Comparison of ENCODE assay signal across 31 cellular contexts in the genomic region with DNA sequence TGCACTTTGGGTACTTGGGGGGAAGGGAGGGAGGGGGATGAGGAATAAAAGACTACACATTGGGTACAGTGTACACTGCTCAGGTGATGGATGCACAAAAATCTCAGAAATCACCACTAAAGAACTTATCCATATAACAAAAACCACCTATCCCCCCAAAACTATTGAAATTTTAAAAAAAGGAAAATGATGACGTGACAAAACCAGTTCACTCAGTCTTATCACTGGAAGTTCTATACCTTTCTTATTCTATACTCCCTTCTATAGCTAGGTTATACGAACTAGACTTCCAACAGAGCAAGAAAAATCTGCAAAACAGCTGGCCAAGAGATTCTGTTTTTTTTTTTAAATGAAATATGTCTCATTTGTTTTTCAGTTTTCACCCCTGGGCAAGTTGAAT. TPM values are rescaled to one million over a fixed set of nuclear protein-coding genes. Genes with fewer than 3 reads are reported as not detected.
"Had no signal": no experiment of that assay in that cellular context is flagged by ENCODE, and none has a peak within 500 bp of the region (broad histone marks: within the 10 kb centered on the region; RNA-seq: fewer than 3 reads in every experiment).

No MANE protein-coding gene starts in this region.

- H3K27me3 ChIP-seq: brain microvascular endothelial cell, dorsolateral prefrontal cortex, esophagus muscularis mucosa, foreskin keratinocyte, gastrocnemius medialis, heart left ventricle had no signal

- DNase-seq: activated CD4-positive, alpha-beta memory T cell treated with anti-CD3 and anti-CD28 coated beads, Interleukin-2, amount 10 ng/mL, durations not matched to agents 7 days and 5 days; activated CD4-positive, alpha-beta T cell treated with anti-CD3 and anti-CD28 coated beads for 1 hour; activated CD4-positive, alpha-beta T cell treated with anti-CD3 and anti-CD28 coated beads for 4 hours; activated CD4-positive, alpha-beta T cell treated with anti-CD3 and anti-CD28 coated beads, Interleukin-2, amount 10 ng/mL, durations not matched to agents 7 days and 5 days; activated CD4-positive, alpha-beta T cell treated with anti-CD3 and anti-CD28 coated beads, Interleukin-2, amount 50 U/mL, for 4 hours; activated CD8-positive, alpha-beta memory T cell treated with anti-CD3 and anti-CD28 coated beads, Interleukin-2, amount 50 U/mL, for 48 hours; activated gamma-delta T cell; activated naive CD4-positive, alpha-beta T cell; activated naive CD4-positive, alpha-beta T cell treated with anti-CD3 and anti-CD28 coated beads, Interleukin-2, amount 10 ng/mL, durations not matched to agents 7 days and 5 days; activated T-cell treated with anti-CD3 and anti-CD28 coated beads for 4 hours; activated T-cell treated with anti-CD3 and anti-CD28 coated beads, Interleukin-2, amount 50 U/mL, for 24 hours; activated T-cell treated with anti-CD3 and anti-CD28 coated beads, Interleukin-2, amount 50 U/mL, for 72 hours; amniotic stem cell; anterior cingulate cortex; brain microvascular endothelial cell; dorsolateral prefrontal cortex; effector memory CD4-positive, alpha-beta T cell; endodermal cell; erythroblast; gastrocnemius medialis; glutamatergic neuron; heart left ventricle; T-helper 2 cell had no signal

- H3K4me3 ChIP-seq: coronary artery, dorsolateral prefrontal cortex, esophagus muscularis mucosa, gastrocnemius medialis, heart left ventricle had no signal

- H3K4me1 ChIP-seq: esophagus muscularis mucosa, foreskin keratinocyte, gastrocnemius medialis, heart left ventricle had no signal

- ATAC-seq: activated T-cell treated with anti-CD3 and anti-CD28 coated beads, Interleukin-2, amount 50 U/mL, for 72 hours; foreskin keratinocyte; gastrocnemius medialis; heart left ventricle; WTC11 had no signal

- H3K36me3 ChIP-seq: brain microvascular endothelial cell, esophagus muscularis mucosa, gastrocnemius medialis, heart left ventricle had no signal

- H3K27ac ChIP-seq: brain microvascular endothelial cell, coronary artery, dorsolateral prefrontal cortex, esophagus muscularis mucosa, foreskin keratinocyte, gastrocnemius medialis, heart left ventricle had no signal

- H3K9me3 ChIP-seq: esophagus muscularis mucosa, gastrocnemius medialis, heart left ventricle had no signal

RNA-seq across cellular contexts. Expression of a gene that starts 20.8 kb away (rescaled TPM):
- total RNA-seq: activated CD4-positive, alpha-beta memory T cell treated with anti-CD3 and anti-CD28 coated beads, Interleukin-2, amount 10 ng/mL, durations not matched to agents 7 days and 5 days; activated CD4-positive, alpha-beta T cell treated with anti-CD3 and anti-CD28 coated beads, Interleukin-2, amount 10 ng/mL, durations not matched to agents 7 days and 5 days; activated T-cell treated with anti-CD3 and anti-CD28 coated beads, Interleukin-2, amount 50 U/mL, for 72 hours; astrocyte; bronchial epithelial cell; cardiac septum; cerebellum; dorsolateral prefrontal cortex; endodermal cell; esophagus muscularis mucosa; foreskin keratinocyte; gastrocnemius medialis; heart left ventricle had no signal
- polyA plus RNA-seq: foreskin keratinocyte, heart left ventricle had no signal
